12 cellular contexts compared by ENCODE assay signal in genomic region chr4:153523941-153524386, GRCh38. TPM values are rescaled to one million over a fixed set of nuclear protein-coding genes. Genes with fewer than 3 reads are reported as not detected.
A peak's percentile ranks its signal among the peaks of the same experiment; 100 is the strongest.
DNase-seq lines count a peak whose midpoint lies in the region; ATAC-seq, FAIRE-seq and TF ChIP-seq lines count a peak whose summit lies in the region.
"Had no signal": no experiment of that assay in that cellular context is flagged by ENCODE, and none has a peak within 500 bp of the region (broad histone marks: within the 10 kb centered on the region; RNA-seq: fewer than 3 reads in every experiment).

No MANE protein-coding gene starts in this region.

- TF ChIP-seq CTCF in coronary artery (IDR thresholded peaks at IDR 0.05) (no peak), pancreas (IDR thresholded peaks at IDR 0.05) (no peak), A673 (conservative IDR thresholded peaks at IDR 0.05; ENCODE audit: low read depth, low read length) (no peak)

- ATAC-seq in pancreas (peak; percentile 41 to 73 (median 48)), GM19467 (IDR thresholded peaks at IDR 0.05; ENCODE audit: unreplicated experiment) (no peak)

- no peak overlapping the region for H3K4me3 ChIP-seq in coronary artery
- no peak overlapping the region for H3K4me3 ChIP-seq in pancreas
- no peak overlapping the region for H3K4me3 ChIP-seq in A673 (ENCODE audit: low read depth, low read length, poor library complexity, severe bottlenecking)
- H3K4me3 ChIP-seq: thoracic aorta had no signal

- BruUV-seq in A673 (replicated peaks; lab: Mats Ljungman, UMichigan), result no TSS peak

- H3K36me3 ChIP-seq in pancreas (no peaks in the 10 kb centered on the region), A673 (ENCODE audit: insufficient read depth, low read length, poor library complexity, severe bottlenecking) (no peaks in the 10 kb centered on the region)
- H3K36me3 ChIP-seq: thoracic aorta had no signal

- CTCF ChIA-PET in A673 (lab: Charles Lee), result no interaction called here

- H3K4me1 ChIP-seq in pancreas (peaks cover 32 to 49% (median 45%) of the 10 kb centered on the region in 3 donors), A673 (ENCODE audit: insufficient read depth, low read length, poor library complexity, severe bottlenecking) (peaks cover 35% of the 10 kb centered on the region)

- H3K9me3 ChIP-seq in pancreas, result no peaks in the 10 kb centered on the region
- H3K9me3 ChIP-seq in A673 (ENCODE audit: low read depth, low read length, poor library complexity, severe bottlenecking), result no peaks in the 10 kb centered on the region
- H3K9me3 ChIP-seq: thoracic aorta had no signal

- in situ Hi-C loops in G401 (cut with HindIII; ENCODE audit: low sequenced_read_pairs), result no loop called here

- POLR2A ChIA-PET in A673 (lab: Charles Lee; ENCODE audit: low non-redundant PET), result no interaction called here

- H3K27me3 ChIP-seq in pancreas (no peaks in the 10 kb centered on the region), A673 (replicated peaks; ENCODE audit: insufficient read depth, low read depth, low read length, poor library complexity) (no peaks in the 10 kb centered on the region)

- H3K27ac ChIP-seq in coronary artery (peak overlapping the region; percentile 24 to 29), pancreas (peak overlapping the region in 2 of 4 donors; percentile 30 to 60), A673 (ENCODE audit: low read depth, low read length, poor library complexity, severe bottlenecking) (no peak overlapping the region)
- H3K27ac ChIP-seq: 22Rv1, VCaP had no signal

- 20 to 31% methylated on average over 4 of the region's 4 CpGs for WGBS in pancreas, 2 donors

- intact Hi-C loops in pancreas (cut with DNase I) (loop anchor here in 1 of 3 donors (10.0 kb wide), 1 partner anchor 49 kb away; no protein-coding TSS in a partner anchor), A673 (cut with micrococcal nuclease; ENCODE audit: unreplicated experiment) (no loop called here)

- DNase-seq in NOMO-1 treated with DMSO at 0.1 percent for 48 hours (lab: John Stamatoyannopoulos, UW; ENCODE audit: unreplicated experiment) (peak; percentile 59), NOMO-1 treated with dmso at 0.1 percent for 144 hours (lab: John Stamatoyannopoulos, UW; ENCODE audit: unreplicated experiment) (no peak), MV-4-11 (lab: John Stamatoyannopoulos, UW) (peak; percentile 45), coronary artery (ENCODE audit: low spot score) (no peak), pancreas (peak in 1 of 6 donors; percentile 65), A673 (ENCODE audit: low spot score) (no peak), G401 (ENCODE audit: low spot score) (no peak)
- DNase-seq: MM.1S had no signal

- FAIRE-seq in pancreas (lab: Jason Lieb, UNC), result no peak

RNA-seq across cellular contexts. Expression of gene TMEM131L, which starts 57.8 kb away (rescaled TPM):
- 10 to 100 TPM; 17.0 to 29.5 (median 25.0) TPM for total RNA-seq in pancreas
- polyA plus RNA-seq in pancreas, result 10 to 100 TPM in 1 of 2 donors, 1 to 10 TPM in 1; 9.4 to 11.2 TPM
- total RNA-seq in A673 (2021), result 17.0 and 18.4 TPM in 2 replicates
- 4.5 and 13.5 TPM in 2 replicates for total RNA-seq in G401 (2014; rRNA removed; shearing (Covaris generic))

Comparison
In these comparisons a context has a peak if more than half of its experiments do, and no peak if none do; other contexts are left out.
1. DNase-seq: peak in NOMO-1 treated with DMSO at 0.1 percent for 48 hours (single experiment) and MV-4-11 (single experiment); none in NOMO-1 treated with dmso at 0.1 percent for 144 hours (single experiment), coronary artery (single experiment), A673 (single experiment) and G401 (single experiment).